Comparison of ENCODE assay signal across 22 cellular contexts in genomic region chr16:16064874-16065384, GRCh38.
"Had no signal": no experiment of that assay in that cellular context is flagged by ENCODE, and none has a peak within 500 bp of the region (broad histone marks: within the 10 kb centered on the region; RNA-seq: fewer than 3 reads in every experiment).

No MANE protein-coding gene starts in this region.

- H3K9me3 ChIP-seq: breast epithelium, pancreas, testis, vagina had no signal

- H3K27ac ChIP-seq: breast epithelium, pancreas, testis, vagina, WERI-Rb-1 had no signal

- H3K9me3 Mint-ChIP-seq: activated naive CD4-positive, alpha-beta T cell treated with anti-CD3 and anti-CD28 coated beads, Interleukin-2, amount 50 U/mL, for 24 hours; central memory CD8-positive, alpha-beta T cell; natural killer cell treated with Interleukin-12 subunit alpha and Interleukin-12 subunit beta and Interleukin-15 and Interleukin-18, amount 100 ng/mL, for 72 hours; stimulated activated naive B cell treated with anti-CD40 and anti-IgM and Interleukin-4, amounts not matched to agents 10 μg/mL and 1 μg/mL and 100 μg/mL, for 72 hours; type B pancreatic cell had no signal

- ATAC-seq: activated CD8-positive, alpha-beta memory T cell treated with anti-CD3 and anti-CD28 coated beads, Interleukin-2, amount 10 ng/mL, durations not matched to agents 7 days and 5 days; left ventricle myocardium superior; natural killer cell treated with Interleukin-12 subunit alpha and Interleukin-12 subunit beta and Interleukin-15 and Interleukin-18, amount 100 ng/mL, for 72 hours; pancreas; sciatic nerve; stimulated activated naive B cell treated with anti-CD40 and anti-IgM and Interleukin-4, amounts not matched to agents 10 μg/mL and 1 μg/mL and 100 μg/mL, for 72 hours had no signal

- H3K27me3 Mint-ChIP-seq: activated CD8-positive, alpha-beta memory T cell treated with anti-CD3 and anti-CD28 coated beads, Interleukin-2, amount 10 ng/mL, durations not matched to agents 7 days and 5 days; activated naive CD4-positive, alpha-beta T cell treated with anti-CD3 and anti-CD28 coated beads, Interleukin-2, amount 50 U/mL, for 24 hours; central memory CD8-positive, alpha-beta T cell; natural killer cell treated with Interleukin-12 subunit alpha and Interleukin-12 subunit beta and Interleukin-15 and Interleukin-18, amount 100 ng/mL, for 72 hours; stimulated activated naive B cell treated with anti-CD40 and anti-IgM and Interleukin-4, amounts not matched to agents 10 μg/mL and 1 μg/mL and 100 μg/mL, for 72 hours; type B pancreatic cell had no signal

- H3K4me2 ChIP-seq: smooth muscle cell had no signal

- H3K4me3 ChIP-seq: breast epithelium, pancreas, smooth muscle cell, testis, vagina had no signal

- H3K36me3 ChIP-seq: breast epithelium, pancreas had no signal

- DNase-seq: activated CD4-positive, alpha-beta T cell treated with anti-CD3 and anti-CD28 coated beads for 1 hour; activated CD4-positive, alpha-beta T cell treated with anti-CD3 and anti-CD28 coated beads, Interleukin-2, amount 50 U/mL, for 4 hours; activated CD8-positive, alpha-beta memory T cell treated with anti-CD3 and anti-CD28 coated beads, Interleukin-2, amount 10 ng/mL, durations not matched to agents 7 days and 5 days; activated gamma-delta T cell; activated T-cell treated with anti-CD3 and anti-CD28 coated beads for 4 hours; amniotic stem cell; effector memory CD4-positive, alpha-beta T cell; head of caudate nucleus; left ventricle myocardium superior; pancreas; stimulated activated CD4-positive, alpha-beta T cell treated with anti-CD3 and anti-CD28 coated beads, Interleukin-15, amount 100 ng/mL, for 24 hours; stimulated activated naive B cell treated with anti-CD40 and anti-IgM and Interleukin-4, amounts not matched to agents 10 μg/mL and 1 μg/mL and 100 μg/mL, for 72 hours; testis; WERI-Rb-1 had no signal

- H3K27me3 ChIP-seq: breast epithelium, pancreas, testis, vagina had no signal

- H3K4me1 ChIP-seq: breast epithelium had no signal

- H3K27ac Mint-ChIP-seq: activated CD8-positive, alpha-beta memory T cell treated with anti-CD3 and anti-CD28 coated beads, Interleukin-2, amount 10 ng/mL, durations not matched to agents 7 days and 5 days; natural killer cell treated with Interleukin-12 subunit alpha and Interleukin-12 subunit beta and Interleukin-15 and Interleukin-18, amount 100 ng/mL, for 72 hours; stimulated activated naive B cell treated with anti-CD40 and anti-IgM and Interleukin-4, amounts not matched to agents 10 μg/mL and 1 μg/mL and 100 μg/mL, for 72 hours; type B pancreatic cell had no signal

- H3K4me3 Mint-ChIP-seq: activated CD8-positive, alpha-beta memory T cell treated with anti-CD3 and anti-CD28 coated beads, Interleukin-2, amount 10 ng/mL, durations not matched to agents 7 days and 5 days; activated naive CD4-positive, alpha-beta T cell treated with anti-CD3 and anti-CD28 coated beads, Interleukin-2, amount 50 U/mL, for 24 hours; central memory CD8-positive, alpha-beta T cell; natural killer cell treated with Interleukin-12 subunit alpha and Interleukin-12 subunit beta and Interleukin-15 and Interleukin-18, amount 100 ng/mL, for 72 hours; stimulated activated naive B cell treated with anti-CD40 and anti-IgM and Interleukin-4, amounts not matched to agents 10 μg/mL and 1 μg/mL and 100 μg/mL, for 72 hours; type B pancreatic cell had no signal
